In the genomic region with DNA sequence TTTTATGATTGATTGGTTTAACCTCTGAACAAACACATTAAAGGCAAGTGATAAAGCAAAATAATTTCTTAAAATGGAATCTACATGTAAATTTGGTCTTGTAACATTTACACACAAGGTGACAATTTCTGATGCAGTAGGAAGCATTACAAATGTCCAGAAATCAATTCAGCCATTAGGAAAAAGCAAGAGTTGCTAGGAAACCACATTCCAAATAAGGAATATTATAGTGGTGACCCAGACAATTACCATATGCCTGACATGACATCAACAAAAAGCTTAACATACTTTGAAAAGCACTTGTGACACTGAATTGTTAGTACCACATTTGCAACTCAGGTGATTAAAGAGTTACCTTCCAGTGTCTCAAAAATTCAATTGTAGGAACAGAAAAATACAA, we compare ENCODE assay signal across 20 cellular contexts.
"Had no signal": no experiment of that assay in that cellular context is flagged by ENCODE, and none has a peak within 500 bp of the region (broad histone marks: within the 10 kb centered on the region; RNA-seq: fewer than 3 reads in every experiment).

No MANE protein-coding gene starts in this region.

- H3K27me3 ChIP-seq: adrenal gland, foreskin keratinocyte, neutrophil, tibial artery had no signal

- H3K27ac ChIP-seq: adrenal gland, epithelial cell of prostate, foreskin keratinocyte, neutrophil, parathyroid adenoma, tibial artery had no signal

- H3K9ac ChIP-seq: parathyroid adenoma had no signal

- H3K4me3 ChIP-seq: adrenal gland, tibial artery had no signal

- ATAC-seq: activated naive CD4-positive, alpha-beta T cell treated with anti-CD3 and anti-CD28 coated beads, Interleukin-2, amount 50 U/mL, for 72 hours; foreskin keratinocyte; left ventricle myocardium superior; naive thymus-derived CD4-positive, alpha-beta T cell; T-cell had no signal

- DNase-seq: activated B cell treated with CpG ODN at 0.5 μM for 24 hours; activated CD4-positive, alpha-beta memory T cell treated with anti-CD3 and anti-CD28 coated beads for 36 hours; activated CD4-positive, alpha-beta T cell treated with anti-CD3 and anti-CD28 coated beads for 4 hours; activated gamma-delta T cell treated with Interleukin-2 at 50 U/mL for 16 hours; activated T-cell treated with anti-CD3 and anti-CD28 coated beads for 4 hours; adrenal gland; dermis blood vessel endothelial cell; foreskin keratinocyte; head of caudate nucleus; kidney glomerular epithelial cell; left ventricle myocardium superior; naive thymus-derived CD4-positive, alpha-beta T cell; stimulated activated CD4-positive, alpha-beta T cell treated with anti-CD3 and anti-CD28 coated beads, Interleukin-2, amount 100 ng/mL, for 24 hours; stimulated activated naive CD4-positive, alpha-beta T cell treated with Interleukin-2 at 50 U/mL for 16 hours; T-cell; tibial artery had no signal

- H3K4me1 ChIP-seq: adrenal gland, foreskin keratinocyte, parathyroid adenoma, tibial artery had no signal

- H3K36me3 ChIP-seq: adrenal gland, neutrophil, tibial artery had no signal

- H3K9me3 ChIP-seq: adrenal gland, neutrophil, tibial artery had no signal
